8 cellular contexts compared by ENCODE assay signal in the genomic region with DNA sequence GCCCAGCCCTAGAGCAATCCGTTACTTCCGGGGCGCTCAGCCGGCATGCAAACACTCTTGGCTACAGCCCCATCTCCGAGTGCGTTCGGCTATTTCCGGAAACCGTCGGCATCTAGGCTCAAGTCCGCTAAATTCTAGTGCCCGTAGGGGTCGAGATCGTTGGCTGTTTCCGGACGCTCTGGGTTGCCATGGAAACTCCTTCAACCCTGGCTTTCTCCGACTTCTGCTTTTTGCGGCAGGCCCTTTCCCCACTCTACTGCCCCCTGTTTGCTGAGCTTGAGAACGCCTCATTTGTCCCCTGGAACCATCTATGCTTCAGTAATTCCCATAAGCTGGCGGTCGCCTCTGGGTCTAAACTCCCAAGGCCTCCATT. TPM values are rescaled to one million over a fixed set of nuclear protein-coding genes. Genes with fewer than 3 reads are reported as not detected.
DNase-seq lines count a peak whose midpoint lies in the region; ATAC-seq and TF ChIP-seq lines count a peak whose summit lies in the region.

No MANE protein-coding gene starts in this region.

- peak overlapping the region; percentile 83 for H3K27ac ChIP-seq in C4-2B

- H3K4me3 Mint-ChIP-seq in activated CD4-positive, alpha-beta T cell treated with anti-CD3 and anti-CD28 coated beads, Interleukin-2, amount 10 ng/mL, durations not matched to agents 7 days and 5 days, result peak overlapping the region; percentile 82

- CTCF ChIA-PET in activated CD4-positive, alpha-beta T cell treated with anti-CD3 and anti-CD28 coated beads, Interleukin-2, amount 10 ng/mL, durations not matched to agents 7 days and 5 days (lab: Charles Lee), result interaction anchor here (0.6 to 3.1 kb wide), 19 partner anchors 9 to 214 kb away, joined by 3 to 18 read pairs (median 4); partner anchors contain the start of gene IFI30

- peak overlapping the region; percentile 99 for H3K27ac Mint-ChIP-seq in activated CD4-positive, alpha-beta T cell treated with anti-CD3 and anti-CD28 coated beads, Interleukin-2, amount 10 ng/mL, durations not matched to agents 7 days and 5 days

- H3K36me3 Mint-ChIP-seq in activated CD4-positive, alpha-beta T cell treated with anti-CD3 and anti-CD28 coated beads, Interleukin-2, amount 10 ng/mL, durations not matched to agents 7 days and 5 days (ENCODE audit: low read depth), result peaks cover 14% of the 10 kb centered on the region

- TF ChIP-seq CTCF in C4-2B (conservative IDR thresholded peaks at IDR 0.05), result no peak; the same call in 1 of the 2 replicates

- POLR2A ChIA-PET in activated CD4-positive, alpha-beta T cell treated with anti-CD3 and anti-CD28 coated beads, Interleukin-2, amount 10 ng/mL, durations not matched to agents 7 days and 5 days (lab: Charles Lee), result no interaction called here

- H3K27me3 Mint-ChIP-seq in activated CD4-positive, alpha-beta T cell treated with anti-CD3 and anti-CD28 coated beads, Interleukin-2, amount 10 ng/mL, durations not matched to agents 7 days and 5 days, result no peaks in the 10 kb centered on the region

- DNase-seq in NCI-H526 (lab: John Stamatoyannopoulos, UW), result peak; percentile 77 to 90
- peak; percentile 99 for DNase-seq in activated CD4-positive, alpha-beta T cell treated with anti-CD3 and anti-CD28 coated beads, Interleukin-2, amount 10 ng/mL, durations not matched to agents 7 days and 5 days
- DNase-seq in dedifferentiated amniotic fluid mesenchymal stem cell (ENCODE audit: extremely low spot score), result peak; percentile 94
- peak; percentile 98 for DNase-seq in left lobe of liver (ENCODE audit: low spot score)
- DNase-seq in stimulated activated CD4-positive, alpha-beta T cell treated with anti-CD3 and anti-CD28 coated beads, Interleukin-2, amount 100 ng/mL, for 4 hours (ENCODE audit: low read depth), result peak; percentile 86

- H3K9me3 Mint-ChIP-seq in activated CD4-positive, alpha-beta T cell treated with anti-CD3 and anti-CD28 coated beads, Interleukin-2, amount 10 ng/mL, durations not matched to agents 7 days and 5 days, result no peaks in the 10 kb centered on the region

- peaks cover 27% of the 10 kb centered on the region for H3K4me1 Mint-ChIP-seq in activated CD4-positive, alpha-beta T cell treated with anti-CD3 and anti-CD28 coated beads, Interleukin-2, amount 10 ng/mL, durations not matched to agents 7 days and 5 days

- ATAC-seq in GM19324 (IDR thresholded peaks at IDR 0.05; ENCODE audit: low FRiP score, unreplicated experiment) (peak; percentile 60), HG03460 (IDR thresholded peaks at IDR 0.05; ENCODE audit: unreplicated experiment) (peak; percentile 73), left lobe of liver (peak; percentile 71)

RNA-seq across cellular contexts. Expression of gene PIK3R2, which starts 0.5 kb away (rescaled TPM):
- 10 to 100 TPM; 12.6 to 13.1 TPM for total RNA-seq in activated CD4-positive, alpha-beta T cell treated with anti-CD3 and anti-CD28 coated beads, Interleukin-2, amount 10 ng/mL, durations not matched to agents 7 days and 5 days
- 14.8 TPM for total RNA-seq in left lobe of liver

RNA-seq across cellular contexts. Expression of gene IFI30, which starts 21.2 kb away (rescaled TPM):
- 10 to 100 TPM; 54.1 to 58.9 TPM for total RNA-seq in activated CD4-positive, alpha-beta T cell treated with anti-CD3 and anti-CD28 coated beads, Interleukin-2, amount 10 ng/mL, durations not matched to agents 7 days and 5 days
- total RNA-seq in left lobe of liver, result 57.6 TPM

RNA-seq across cellular contexts. Expression of gene MPV17L2, which starts 40.6 kb away (rescaled TPM):
- total RNA-seq in activated CD4-positive, alpha-beta T cell treated with anti-CD3 and anti-CD28 coated beads, Interleukin-2, amount 10 ng/mL, durations not matched to agents 7 days and 5 days, result 1 to 10 TPM; 6.1 to 6.5 TPM
- total RNA-seq in left lobe of liver, result 8.6 TPM

RNA-seq across cellular contexts. Expression of gene RAB3A, which starts 51.4 kb away (rescaled TPM):
- total RNA-seq in activated CD4-positive, alpha-beta T cell treated with anti-CD3 and anti-CD28 coated beads, Interleukin-2, amount 10 ng/mL, durations not matched to agents 7 days and 5 days, result 1 to 10 TPM; 4.0 to 5.2 TPM
- total RNA-seq in left lobe of liver, result 2.1 TPM

RNA-seq across cellular contexts. Expression of gene MAST3, which starts 54.9 kb away (rescaled TPM):
- 10 to 100 TPM; 31.0 to 35.8 TPM for total RNA-seq in activated CD4-positive, alpha-beta T cell treated with anti-CD3 and anti-CD28 coated beads, Interleukin-2, amount 10 ng/mL, durations not matched to agents 7 days and 5 days
- total RNA-seq in left lobe of liver, result 18.4 TPM

Comparison
In these comparisons a context has a peak if more than half of its experiments do, and no peak if none do; other contexts are left out.
1. Peak in every context shown above with its lines: DNase-seq, ATAC-seq and H3K27ac ChIP-seq.